ENCODE assay signal across 2 cellular contexts in the genomic region with DNA sequence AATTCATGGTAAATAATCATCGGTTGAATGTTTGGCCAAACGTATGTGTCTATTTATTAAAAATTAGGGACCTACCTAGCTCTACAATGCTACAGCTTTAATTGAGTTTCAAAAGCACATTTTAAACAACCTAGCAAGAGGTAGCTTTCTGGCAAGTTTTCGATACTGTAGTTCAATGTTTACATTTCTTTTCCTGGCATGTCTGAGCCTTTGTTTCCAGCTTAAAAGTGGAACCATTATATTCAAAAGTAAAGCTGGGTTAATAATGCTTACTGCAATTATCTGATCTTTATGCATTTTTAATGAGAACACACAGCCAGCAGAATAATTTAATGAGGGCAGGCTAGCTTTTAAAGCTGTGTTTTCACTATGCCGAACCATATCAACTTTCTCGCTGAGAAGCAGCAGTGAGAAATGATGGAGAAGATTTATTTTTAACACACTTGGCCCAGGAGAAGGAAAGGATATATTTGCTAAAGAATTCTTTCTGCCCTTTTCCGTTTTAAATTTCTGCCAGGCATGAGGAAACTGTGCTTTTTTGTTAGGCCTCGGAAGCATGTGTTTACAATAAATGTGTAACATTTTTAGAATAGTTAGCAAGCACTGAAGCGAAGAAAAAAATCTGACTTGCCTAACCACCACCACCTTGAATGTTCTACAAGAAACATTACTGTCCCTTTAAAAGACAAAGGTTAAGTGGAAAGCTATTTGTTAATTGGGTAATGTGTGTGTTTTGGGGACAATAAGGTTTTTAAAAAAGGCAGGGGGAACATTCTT.
TF ChIP-seq lines count a peak whose summit lies in the region.

No MANE protein-coding gene starts in this region.

TF ChIP-seq in IMR-90, 13 proteins besides CTCF, POLR2A, EP300 and RAD21:
- TF ChIP-seq BHLHE40 (IDR thresholded peaks at IDR 0.05; ENCODE audit: low read depth, low read length): no peak
- no peak for TF ChIP-seq RFX5 (IDR thresholded peaks at IDR 0.05; ENCODE audit: low read depth, low read length)
- TF ChIP-seq CHD1 (IDR thresholded peaks at IDR 0.05; ENCODE audit: low read depth, low read length): 0 out of 2 replicates have a peak, but pooled peaks have one; percentile 7
- no peak for TF ChIP-seq MAFK (IDR thresholded peaks at IDR 0.05; ENCODE audit: low read depth, low read length)
TF ChIP-seq in IMR-90: peak in this region for 1.

TF ChIP-seq in GM12878, 131 proteins besides CTCF, POLR2A, EP300 and RAD21:
- TF ChIP-seq SMAD1 (IDR thresholded peaks at IDR 0.05; ENCODE audit: low read depth, partially characterized antibody): no peak
- TF ChIP-seq BMI1 (IDR thresholded peaks at IDR 0.05; ENCODE audit: borderline replicate concordance): no peak
- TF ChIP-seq EZH2 (IDR thresholded peaks at IDR 0.05; ENCODE audit: borderline replicate concordance, control insufficient read depth, low read depth, low read length): no peak
- TF ChIP-seq, protein P1, sequence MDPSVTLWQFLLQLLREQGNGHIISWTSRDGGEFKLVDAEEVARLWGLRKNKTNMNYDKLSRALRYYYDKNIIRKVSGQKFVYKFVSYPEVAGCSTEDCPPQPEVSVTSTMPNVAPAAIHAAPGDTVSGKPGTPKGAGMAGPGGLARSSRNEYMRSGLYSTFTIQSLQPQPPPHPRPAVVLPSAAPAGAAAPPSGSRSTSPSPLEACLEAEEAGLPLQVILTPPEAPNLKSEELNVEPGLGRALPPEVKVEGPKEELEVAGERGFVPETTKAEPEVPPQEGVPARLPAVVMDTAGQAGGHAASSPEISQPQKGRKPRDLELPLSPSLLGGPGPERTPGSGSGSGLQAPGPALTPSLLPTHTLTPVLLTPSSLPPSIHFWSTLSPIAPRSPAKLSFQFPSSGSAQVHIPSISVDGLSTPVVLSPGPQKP (IDR thresholded peaks at IDR 0.05; ENCODE audit: low read depth, low read length): no peak
- no peak for TF ChIP-seq CREM (IDR thresholded peaks at IDR 0.05; ENCODE audit: low read depth)
- no peak for TF ChIP-seq CBFB (IDR thresholded peaks at IDR 0.05; ENCODE audit: low read depth)
- TF ChIP-seq MEF2B (IDR thresholded peaks at IDR 0.05; ENCODE audit: partially characterized antibody, poor library complexity, severe bottlenecking): no peak
